1 cellular context compared by ENCODE assay signal in the genomic region with DNA sequence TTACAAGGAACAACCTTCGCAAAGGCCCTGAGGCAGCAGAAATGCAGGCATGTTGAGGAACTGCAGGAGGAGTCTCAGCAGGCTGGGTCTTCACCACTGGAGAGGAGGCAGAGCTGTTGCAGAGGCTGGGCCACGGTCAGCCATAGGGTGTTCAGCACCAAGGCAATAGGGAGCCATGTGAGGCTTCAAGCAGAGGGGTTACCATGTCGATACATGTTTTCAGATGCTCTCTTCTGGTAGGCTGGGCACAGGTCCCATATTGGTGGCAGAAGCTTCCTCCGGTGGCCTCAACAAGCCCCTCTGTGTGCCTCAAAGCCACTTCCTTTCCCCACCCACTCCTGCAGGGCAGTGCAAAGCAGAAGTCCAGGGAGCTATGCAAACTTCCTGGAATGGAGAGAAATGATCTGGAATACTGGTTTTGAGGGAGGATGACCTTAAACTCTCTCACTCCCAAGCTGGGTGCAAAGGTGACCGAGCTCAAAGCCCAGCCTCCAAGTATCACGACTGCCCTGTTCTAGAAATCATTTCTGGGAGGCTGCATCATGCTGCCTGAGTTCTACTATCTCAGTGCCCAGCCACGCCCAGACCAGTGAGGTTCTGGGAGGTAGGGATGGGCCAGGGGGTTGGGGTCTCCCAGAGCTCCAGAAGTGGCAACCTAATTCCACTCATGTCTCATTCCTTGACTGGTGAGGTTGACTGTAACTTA.
TF ChIP-seq lines count a peak whose summit lies in the region.

A gene with protein sequence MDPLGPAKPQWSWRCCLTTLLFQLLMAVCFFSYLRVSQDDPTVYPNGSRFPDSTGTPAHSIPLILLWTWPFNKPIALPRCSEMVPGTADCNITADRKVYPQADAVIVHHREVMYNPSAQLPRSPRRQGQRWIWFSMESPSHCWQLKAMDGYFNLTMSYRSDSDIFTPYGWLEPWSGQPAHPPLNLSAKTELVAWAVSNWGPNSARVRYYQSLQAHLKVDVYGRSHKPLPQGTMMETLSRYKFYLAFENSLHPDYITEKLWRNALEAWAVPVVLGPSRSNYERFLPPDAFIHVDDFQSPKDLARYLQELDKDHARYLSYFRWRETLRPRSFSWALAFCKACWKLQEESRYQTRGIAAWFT (minus strand): TSS at position 391 of the 706 bp plus-strand sequence. CDS start 7,135 bp downstream, outside the sequence.

TF ChIP-seq in HepG2, 621 proteins besides CTCF, POLR2A, EP300 and RAD21 (continued from another document):
- TF ChIP-seq, protein P1, sequence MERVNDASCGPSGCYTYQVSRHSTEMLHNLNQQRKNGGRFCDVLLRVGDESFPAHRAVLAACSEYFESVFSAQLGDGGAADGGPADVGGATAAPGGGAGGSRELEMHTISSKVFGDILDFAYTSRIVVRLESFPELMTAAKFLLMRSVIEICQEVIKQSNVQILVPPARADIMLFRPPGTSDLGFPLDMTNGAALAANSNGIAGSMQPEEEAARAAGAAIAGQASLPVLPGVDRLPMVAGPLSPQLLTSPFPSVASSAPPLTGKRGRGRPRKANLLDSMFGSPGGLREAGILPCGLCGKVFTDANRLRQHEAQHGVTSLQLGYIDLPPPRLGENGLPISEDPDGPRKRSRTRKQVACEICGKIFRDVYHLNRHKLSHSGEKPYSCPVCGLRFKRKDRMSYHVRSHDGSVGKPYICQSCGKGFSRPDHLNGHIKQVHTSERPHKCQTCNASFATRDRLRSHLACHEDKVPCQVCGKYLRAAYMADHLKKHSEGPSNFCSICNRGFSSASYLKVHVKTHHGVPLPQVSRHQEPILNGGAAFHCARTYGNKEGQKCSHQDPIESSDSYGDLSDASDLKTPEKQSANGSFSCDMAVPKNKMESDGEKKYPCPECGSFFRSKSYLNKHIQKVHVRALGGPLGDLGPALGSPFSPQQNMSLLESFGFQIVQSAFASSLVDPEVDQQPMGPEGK (CRISPR knock-in tag; IDR thresholded peaks at IDR 0.05) = peak; percentile 31; the same call in 1 of the 2 replicates
- TF ChIP-seq SP4 (CRISPR knock-in tag; IDR thresholded peaks at IDR 0.05) = no peak
- TF ChIP-seq ONECUT2 (CRISPR knock-in tag; IDR thresholded peaks at IDR 0.05) = no peak
- TF ChIP-seq RORA (CRISPR knock-in tag; IDR thresholded peaks at IDR 0.05) = no peak
- no peak for TF ChIP-seq GLI4 (CRISPR knock-in tag; IDR thresholded peaks at IDR 0.05; ENCODE audit: borderline replicate concordance)
